8 cellular contexts compared by ENCODE assay signal in the genomic region with DNA sequence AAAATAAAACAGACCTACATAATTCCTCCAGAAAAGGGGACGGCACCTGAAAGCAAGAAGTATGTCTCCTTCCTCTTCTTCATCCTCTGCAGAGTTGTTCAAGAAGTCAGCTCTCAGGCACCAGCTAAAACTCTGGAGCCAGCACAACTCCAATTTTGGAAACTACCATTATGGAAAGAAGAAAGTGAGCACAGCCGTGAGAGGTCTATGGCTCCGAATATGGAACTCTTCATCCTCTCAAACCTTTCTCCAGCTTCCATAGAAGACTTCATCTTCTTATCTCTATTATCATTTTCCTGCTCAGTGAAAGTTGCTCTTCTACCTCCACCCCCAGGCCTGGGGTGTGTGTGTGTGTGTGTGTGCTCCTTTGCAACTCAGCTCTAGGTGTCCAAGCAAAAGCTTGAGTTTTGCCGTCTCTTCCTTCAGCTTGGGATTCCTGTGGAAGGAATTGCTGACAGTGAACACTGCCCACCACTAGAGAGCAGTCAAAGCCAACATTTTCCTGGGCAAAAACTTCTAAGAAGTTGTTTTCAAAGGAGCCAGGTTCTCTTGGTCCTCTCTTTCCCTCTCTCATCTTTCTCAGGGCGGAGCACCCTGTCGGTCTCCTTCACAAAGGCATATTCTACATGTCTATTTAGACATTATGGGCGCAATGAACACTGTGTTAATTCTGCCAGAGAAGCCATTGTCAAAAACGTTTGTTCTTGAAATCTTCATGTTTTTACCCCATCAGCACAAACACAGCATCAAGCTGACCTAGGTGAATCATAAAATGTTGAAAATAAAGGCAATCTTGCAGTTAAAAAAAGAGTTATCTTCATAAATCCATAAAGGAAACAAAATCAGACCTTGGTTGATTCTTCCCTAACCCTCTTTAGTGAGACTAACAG.
DNase-seq lines count a peak whose midpoint lies in the region; ATAC-seq and TF ChIP-seq lines count a peak whose summit lies in the region.

No MANE protein-coding gene starts in this region.

- no peak overlapping the region for H3K4me3 ChIP-seq in MM.1S (ENCODE audit: low read length)
- H3K4me3 ChIP-seq in SU-DHL-6 (ENCODE audit: insufficient read depth, low read length, poor library complexity, severe bottlenecking), result no peak overlapping the region

- peak; percentile 71 to 75 for DNase-seq in NCI-H524 (lab: John Stamatoyannopoulos, UW)
- DNase-seq in NCI-H524 treated with DMSO at 0.1 percent for 48 hours (lab: John Stamatoyannopoulos, UW), result no peak
- DNase-seq in MM.1S, result peak; percentile 20
- peak in 1 of 2 donors; percentile 38 for DNase-seq in foreskin keratinocyte
- DNase-seq in pons (ENCODE audit: low spot score), result peak; percentile 74
- no peak for DNase-seq in activated CD8-positive, alpha-beta memory T cell treated with anti-CD3 and anti-CD28 coated beads, Interleukin-2, amount 50 U/mL, for 48 hours

- no peaks in the 10 kb centered on the region for H3K9me3 ChIP-seq in MM.1S (replicated peaks; ENCODE audit: insufficient read depth, low read length)
- H3K9me3 ChIP-seq in SU-DHL-6 (ENCODE audit: insufficient read depth, low read length), result no peaks in the 10 kb centered on the region

- H3K36me3 ChIP-seq in MM.1S (replicated peaks; ENCODE audit: insufficient read depth, low read length), result no peaks in the 10 kb centered on the region
- no peaks in the 10 kb centered on the region for H3K36me3 ChIP-seq in SU-DHL-6 (ENCODE audit: low read length)

- H2AFZ ChIP-seq in MM.1S (ENCODE audit: low read length) (no peak overlapping the region), SU-DHL-6 (ENCODE audit: low read depth, low read length, severe bottlenecking) (no peak overlapping the region)

- TF ChIP-seq CTCF in MM.1S (IDR thresholded peaks at IDR 0.05; ENCODE audit: low read length) (peak; percentile 46), SU-DHL-6 (IDR thresholded peaks at IDR 0.05; ENCODE audit: insufficient read depth, low read length, poor library complexity, severe bottlenecking) (peak; percentile 45), foreskin keratinocyte (conservative IDR thresholded peaks at IDR 0.05) (peak; percentile 79)

- H4K20me1 ChIP-seq in MM.1S (ENCODE audit: insufficient read depth, low read length) (no peaks in the 10 kb centered on the region), SU-DHL-6 (ENCODE audit: low read depth, low read length) (no peaks in the 10 kb centered on the region)

- ATAC-seq in foreskin keratinocyte (peak; percentile 83), HG02763 (IDR thresholded peaks at IDR 0.05; ENCODE audit: unreplicated experiment) (no peak)

- no peaks in the 10 kb centered on the region for H3K9me2 ChIP-seq in MM.1S (replicated peaks; ENCODE audit: insufficient read depth, low read length)
- no peaks in the 10 kb centered on the region for H3K9me2 ChIP-seq in SU-DHL-6 (replicated peaks; ENCODE audit: insufficient read depth, low read length)

- H3K9ac ChIP-seq in MM.1S (ENCODE audit: low read length) (no peak overlapping the region), SU-DHL-6 (ENCODE audit: low read length) (no peak overlapping the region)

- no peaks in the 10 kb centered on the region for H3K4me1 ChIP-seq in MM.1S (ENCODE audit: low read length)
- H3K4me1 ChIP-seq in foreskin keratinocyte, result no peaks in the 10 kb centered on the region

- H3K4me2 ChIP-seq in MM.1S (ENCODE audit: low read depth, low read length) (no peak overlapping the region), SU-DHL-6 (ENCODE audit: low read depth, low read length, poor library complexity, severe bottlenecking) (no peak overlapping the region)

- H3K27me3 ChIP-seq in MM.1S (replicated peaks; ENCODE audit: insufficient read depth, low read length) (no peaks in the 10 kb centered on the region), SU-DHL-6 (ENCODE audit: low read length) (no peaks in the 10 kb centered on the region), foreskin keratinocyte (peaks cover 2% of the 10 kb centered on the region)

- H3F3A ChIP-seq in MM.1S (ENCODE audit: insufficient read depth, low read length) (no peaks in the 10 kb centered on the region), SU-DHL-6 (ENCODE audit: insufficient read depth) (no peaks in the 10 kb centered on the region)

- H3K79me2 ChIP-seq in MM.1S (ENCODE audit: low read length), result no peaks in the 10 kb centered on the region
- H3K79me2 ChIP-seq in SU-DHL-6 (ENCODE audit: insufficient read depth, low read length), result no peaks in the 10 kb centered on the region

- H3K27ac ChIP-seq in MM.1S (ENCODE audit: low read length) (no peak overlapping the region), SU-DHL-6 (ENCODE audit: low read depth, low read length) (no peak overlapping the region), foreskin keratinocyte (no peak overlapping the region)

Comparison
In these comparisons a context has a peak if more than half of its experiments do, and no peak if none do; other contexts are left out.
1. DNase-seq: peak in NCI-H524 (2 of 2), MM.1S (single experiment) and pons (single experiment); none in NCI-H524 treated with DMSO at 0.1 percent for 48 hours (single experiment) and activated CD8-positive, alpha-beta memory T cell treated with anti-CD3 and anti-CD28 coated beads, Interleukin-2, amount 50 U/mL, for 48 hours (single experiment).
2. Peak in every context shown above with its lines, with median percentiles within 50 percentile points of each other: CTCF ChIP-seq.